8 cellular contexts compared by ENCODE assay signal in genomic region chr19:1512671-1513491, GRCh38. TPM values are rescaled to one million over a fixed set of nuclear protein-coding genes. Genes with fewer than 3 reads are reported as not detected.
DNase-seq lines count a peak whose midpoint lies in the region; ATAC-seq and TF ChIP-seq lines count a peak whose summit lies in the region.

ADAMTSL5 (minus strand) TSS chr19:1513019; CDS start chr19:1510943, 2,076 bp downstream.

- no peak within 1 kb of the TSS for H3K27ac Mint-ChIP-seq in brain
- H3K27ac Mint-ChIP-seq in glutamatergic neuron (ENCODE audit: unreplicated experiment) = no peak within 1 kb of the TSS

- TF ChIP-seq CTCF in brain (conservative IDR thresholded peaks at IDR 0.05) = no peak
- no peak for TF ChIP-seq CTCF in left lung (IDR thresholded peaks at IDR 0.05)
- TF ChIP-seq CTCF in glutamatergic neuron (IDR thresholded peaks at IDR 0.05; ENCODE audit: partially characterized antibody, unreplicated experiment) = no peak

- peaks cover 13 to 94% of the 10 kb centered on the region in 2 donors for H3K27me3 ChIP-seq in left lung

- DNase-seq in NCI-H748 (lab: John Stamatoyannopoulos, UW; ENCODE audit: unreplicated experiment) (peak; percentile 9), NCI-H748 treated with DMSO at 0.1 percent for 48 hours (lab: John Stamatoyannopoulos, UW) (no peak), T-helper 9 cell (peak; percentile 47), left lung (peak in 1 of 2 donors; percentile 85), glutamatergic neuron (no peak)
- DNase-seq in stimulated activated CD8-positive, alpha-beta memory T cell treated with anti-CD3 and anti-CD28 coated beads, Interleukin-12 subunit alpha, Interleukin-12 subunit beta, amount 100 ng/mL, for 1 hour (ENCODE audit: low read depth) = peak; percentile 25

- H3K27ac ChIP-seq in left lung = no peak within 1 kb of the TSS

- H3K36me3 ChIP-seq in left lung = no peaks in the 10 kb centered on the region

- H3K4me3 ChIP-seq in left lung = peak within 1 kb of the TSS; percentile 30 to 32

- H3K4me1 Mint-ChIP-seq in brain (peaks cover 20% of the 10 kb centered on the region), glutamatergic neuron (ENCODE audit: low read depth, unreplicated experiment) (no peaks in the 10 kb centered on the region)

- no peaks in the 10 kb centered on the region for H3K9me3 ChIP-seq in left lung

- ATAC-seq in left lung = peak; percentile 68
- ATAC-seq in HG03175 (IDR thresholded peaks at IDR 0.05; ENCODE audit: unreplicated experiment) = no peak

- H3K9me3 Mint-ChIP-seq in brain (peaks cover 0 to 8% (median 4%) of the 10 kb centered on the region in 5 experiments), glutamatergic neuron (ENCODE audit: unreplicated experiment) (peaks cover 4% of the 10 kb centered on the region)

- H3K36me3 Mint-ChIP-seq in brain = no peaks in the 10 kb centered on the region
- no peaks in the 10 kb centered on the region for H3K36me3 Mint-ChIP-seq in glutamatergic neuron (ENCODE audit: unreplicated experiment)

- intact Hi-C loops in left lung (cut with DNase I) = no loop called here

- H3K4me3 Mint-ChIP-seq in brain (peak within 1 kb of the TSS in 4 of 5 experiments; percentile 24 to 67 (median 57)), glutamatergic neuron (ENCODE audit: unreplicated experiment) (no peak within 1 kb of the TSS)

- H3K27me3 Mint-ChIP-seq in brain (peaks cover 68% of the 10 kb centered on the region), glutamatergic neuron (ENCODE audit: unreplicated experiment) (peaks cover 6% of the 10 kb centered on the region)

- peaks cover 7 to 16% of the 10 kb centered on the region in 2 donors for H3K4me1 ChIP-seq in left lung

RNA-seq across cellular contexts. Expression of gene ADAMTSL5, which starts in this region (rescaled TPM):
- 0.49 TPM for polyA plus RNA-seq in brain (ENCODE audit: insufficient read depth, low read depth, low replicate concordance)
- total RNA-seq in left lung = 1 to 10 TPM; 3.0 to 5.3 TPM
- total RNA-seq in glutamatergic neuron (ENCODE audit: unreplicated experiment) = 0.83 TPM

Comparison
In these comparisons a context has a peak if more than half of its experiments do, and no peak if none do; other contexts are left out.
1. DNase-seq: peak in NCI-H748 (single experiment), T-helper 9 cell (single experiment) and stimulated activated CD8-positive, alpha-beta memory T cell treated with anti-CD3 and anti-CD28 coated beads, Interleukin-12 subunit alpha, Interleukin-12 subunit beta, amount 100 ng/mL, for 1 hour (single experiment); none in NCI-H748 treated with DMSO at 0.1 percent for 48 hours (single experiment) and glutamatergic neuron (single experiment).